9 cellular contexts compared by ENCODE assay signal in the genomic region with DNA sequence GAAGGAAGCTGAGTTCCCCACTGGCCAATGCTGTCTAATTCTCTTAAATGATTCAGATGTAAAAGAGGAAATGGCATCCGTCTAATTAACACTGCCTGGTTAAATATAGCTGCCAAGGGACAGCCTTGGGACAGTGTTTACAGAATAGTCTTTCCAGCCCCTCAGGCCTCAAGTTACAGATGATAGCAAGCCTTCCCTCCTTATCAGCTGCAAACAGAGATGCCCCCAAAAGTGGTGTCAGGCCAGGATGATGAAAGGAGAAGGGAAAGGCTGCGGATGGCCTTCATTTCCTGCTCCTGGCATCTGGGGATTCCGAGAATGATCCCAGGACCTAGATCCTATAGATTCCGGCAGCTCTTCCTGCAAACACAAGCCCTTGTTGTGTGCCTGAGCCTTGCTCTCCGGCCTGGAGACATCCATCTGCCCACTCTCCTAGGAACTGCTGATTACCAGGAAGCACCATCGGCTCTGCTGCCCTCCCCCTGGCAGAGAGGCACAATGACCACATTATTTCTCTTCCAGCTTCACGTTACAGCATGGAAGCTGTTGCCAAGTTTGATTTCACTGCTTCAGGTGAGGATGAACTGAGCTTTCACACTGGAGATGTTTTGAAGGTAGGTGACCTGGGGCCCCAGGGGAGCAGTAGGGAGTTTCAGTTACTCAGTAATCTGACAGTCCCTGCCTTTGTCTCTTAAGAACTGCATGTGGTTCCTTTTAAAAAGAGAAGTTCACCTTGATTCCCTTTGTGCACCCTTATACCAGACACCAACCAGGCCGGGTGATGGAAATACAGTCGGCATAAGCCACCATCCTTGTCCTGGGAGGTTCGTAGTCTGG. TPM values are rescaled to one million over a fixed set of nuclear protein-coding genes. Genes with fewer than 3 reads are reported as not detected.
DNase-seq lines count a peak whose midpoint lies in the region; ATAC-seq and TF ChIP-seq lines count a peak whose summit lies in the region.
"Had no signal": no experiment of that assay in that cellular context is flagged by ENCODE, and none has a peak within 500 bp of the region (broad histone marks: within the 10 kb centered on the region; RNA-seq: fewer than 3 reads in every experiment).

No MANE protein-coding gene starts in this region.

- peaks cover 13% of the 10 kb centered on the region for H3F3A ChIP-seq in Loucy (ENCODE audit: low read depth)

- no peaks in the 10 kb centered on the region for H3K9me3 ChIP-seq in Loucy (ENCODE audit: insufficient read depth, low read depth, low read length)
- H3K9me3 ChIP-seq in mucosa of descending colon: no peaks in the 10 kb centered on the region

- peaks cover 89% of the 10 kb centered on the region for H3K79me2 ChIP-seq in Loucy (ENCODE audit: insufficient read depth, low read length)

- peak; percentile 6 for DNase-seq in DMS 273 (lab: John Stamatoyannopoulos, UW; ENCODE audit: unreplicated experiment)
- DNase-seq in DMS 273 treated with DMSO at 0.1 percent for 48 hours (lab: John Stamatoyannopoulos, UW): no peak
- DNase-seq in activated CD4-positive, alpha-beta memory T cell treated with anti-CD3 and anti-CD28 coated beads for 36 hours: no peak
- no peak for DNase-seq in mucosa of descending colon
- no peak for DNase-seq in NCI-H82 (lab: John Stamatoyannopoulos, UW)

- H3K4me3 ChIP-seq in Loucy (ENCODE audit: low read length, poor library complexity, severe bottlenecking) (no peak overlapping the region), mucosa of descending colon (no peak overlapping the region)

- no peak overlapping the region for H2AFZ ChIP-seq in Loucy (ENCODE audit: low read length)

- peaks cover 93% of the 10 kb centered on the region for H3K4me1 Mint-ChIP-seq in activated CD4-positive, alpha-beta memory T cell treated with anti-CD3 and anti-CD28 coated beads for 36 hours (ENCODE audit: low read depth)

- no peaks in the 10 kb centered on the region for H3K9me2 ChIP-seq in Loucy (replicated peaks; ENCODE audit: low read depth, low read length)

- no peaks in the 10 kb centered on the region for H3K27me3 ChIP-seq in Loucy (ENCODE audit: insufficient read depth, low read length, poor library complexity, severe bottlenecking)

- ATAC-seq in mucosa of descending colon: peak; percentile 69
- ATAC-seq in GM21723 (IDR thresholded peaks at IDR 0.05; ENCODE audit: unreplicated experiment): no peak
- no peak for ATAC-seq in GM21619 (IDR thresholded peaks at IDR 0.05; ENCODE audit: unreplicated experiment)

- H3K4me3 Mint-ChIP-seq in activated CD4-positive, alpha-beta memory T cell treated with anti-CD3 and anti-CD28 coated beads for 36 hours: peak overlapping the region; percentile 51

- H3K36me3 Mint-ChIP-seq in activated CD4-positive, alpha-beta memory T cell treated with anti-CD3 and anti-CD28 coated beads for 36 hours: peaks cover 17% of the 10 kb centered on the region

- intact Hi-C loops in activated CD4-positive, alpha-beta memory T cell treated with anti-CD3 and anti-CD28 coated beads for 36 hours (cut with micrococcal nuclease): loop anchor here (10.0 kb wide), 1 partner anchor 378 kb away; no protein-coding TSS in a partner anchor
- intact Hi-C loops in mucosa of descending colon (cut with DNase I, micrococcal nuclease): no loop called here

- H4K20me1 ChIP-seq in Loucy (ENCODE audit: insufficient read depth, low read length, poor library complexity, severe bottlenecking): peaks cover 5% of the 10 kb centered on the region

- POLR2A ChIA-PET in activated CD4-positive, alpha-beta memory T cell treated with anti-CD3 and anti-CD28 coated beads for 36 hours (lab: Charles Lee): interaction anchor here (0.7 to 1.5 kb wide), 2 partner anchors 26 to 41 kb away, joined by 3 read pairs; no protein-coding TSS in a partner anchor

- peak overlapping the region; percentile 44 for H3K9ac ChIP-seq in Loucy (ENCODE audit: low read depth, low read length, poor library complexity, severe bottlenecking)

- no peak for TF ChIP-seq CTCF in Loucy (conservative IDR thresholded peaks at IDR 0.05; ENCODE audit: low read length)
- no peak for TF ChIP-seq CTCF in mucosa of descending colon (IDR thresholded peaks at IDR 0.05)

- H3K36me3 ChIP-seq in Loucy (ENCODE audit: insufficient read depth, low read length) (peaks cover 47% of the 10 kb centered on the region), mucosa of descending colon (ENCODE audit: low read depth) (no peaks in the 10 kb centered on the region)

- H3K4me1 ChIP-seq in Loucy (ENCODE audit: insufficient read depth, low read length, poor library complexity, severe bottlenecking) (peaks cover 93% of the 10 kb centered on the region), mucosa of descending colon (ENCODE audit: low read depth) (no peaks in the 10 kb centered on the region)

- no peaks in the 10 kb centered on the region for H3K27me3 Mint-ChIP-seq in activated CD4-positive, alpha-beta memory T cell treated with anti-CD3 and anti-CD28 coated beads for 36 hours

- CTCF ChIA-PET in activated CD4-positive, alpha-beta memory T cell treated with anti-CD3 and anti-CD28 coated beads for 36 hours (lab: Charles Lee): interaction anchor here (0.7 to 3.7 kb wide), 7 partner anchors 10 to 401 kb away, joined by 3 to 22 read pairs (median 3); no protein-coding TSS in a partner anchor

- H3K9me3 Mint-ChIP-seq in activated CD4-positive, alpha-beta memory T cell treated with anti-CD3 and anti-CD28 coated beads for 36 hours: no peaks in the 10 kb centered on the region

- H3K4me2 ChIP-seq in Loucy (ENCODE audit: low read depth, low read length, poor library complexity, severe bottlenecking): peak overlapping the region; percentile 45

- H3K27ac Mint-ChIP-seq in activated CD4-positive, alpha-beta memory T cell treated with anti-CD3 and anti-CD28 coated beads for 36 hours: peak overlapping the region; percentile 86

RNA-seq across cellular contexts. Expression of gene TMA7B, which starts 13.4 kb away (rescaled TPM):
- total RNA-seq in activated CD4-positive, alpha-beta memory T cell treated with anti-CD3 and anti-CD28 coated beads for 36 hours: 1 to 10 TPM in 1 of 2 experiments, under 1 TPM in 1; 0.86 to 1.1 TPM
- total RNA-seq in mucosa of descending colon: under 1 TPM; 0.22 to 0.51 (median 0.23) TPM
- total RNA-seq: glomerular endothelial cell had no signal

RNA-seq across cellular contexts. Expression of gene GRAP2, which starts 45.9 kb away (rescaled TPM):
- total RNA-seq in activated CD4-positive, alpha-beta memory T cell treated with anti-CD3 and anti-CD28 coated beads for 36 hours: 10 to 100 TPM; 37.7 to 38.1 TPM
- 1 to 10 TPM; 3.4 to 5.5 (median 4.2) TPM for total RNA-seq in mucosa of descending colon
- total RNA-seq: glomerular endothelial cell had no signal

RNA-seq across cellular contexts. Expression of gene FAM83F, which starts 48.0 kb away (rescaled TPM):
- total RNA-seq in activated CD4-positive, alpha-beta memory T cell treated with anti-CD3 and anti-CD28 coated beads for 36 hours: under 1 TPM; 0.26 to 0.41 TPM
- total RNA-seq in mucosa of descending colon: 10 to 100 TPM; 15.8 to 48.0 (median 35.0) TPM

RNA-seq across cellular contexts. Expression of gene ENTHD1, which starts 53.2 kb away (rescaled TPM):
- total RNA-seq in activated CD4-positive, alpha-beta memory T cell treated with anti-CD3 and anti-CD28 coated beads for 36 hours: under 1 TPM; 0.41 to 0.95 TPM
- total RNA-seq in mucosa of descending colon: not detected
- total RNA-seq: glomerular endothelial cell had no signal

Comparison
In these comparisons a context has a peak if more than half of its experiments do, and no peak if none do; other contexts are left out.
1. RNA of gene GRAP2, which starts 45.9 kb away (total RNA-seq): 37.7 to 38.1 TPM in activated CD4-positive, alpha-beta memory T cell treated with anti-CD3 and anti-CD28 coated beads for 36 hours; 3.4 to 5.5 TPM in mucosa of descending colon; every median in the first group is over 4 times any median in the second.
2. RNA of gene FAM83F, which starts 48.0 kb away (total RNA-seq): 15.8 to 48.0 TPM in mucosa of descending colon; 0.26 to 0.41 TPM in activated CD4-positive, alpha-beta memory T cell treated with anti-CD3 and anti-CD28 coated beads for 36 hours; every median in the first group is over 10 times any median in the second.